1 cellular context compared by ENCODE assay signal in genomic region chr14:72844528-72844927, GRCh38.
TF ChIP-seq lines count a peak whose summit lies in the region.

No MANE protein-coding gene starts in this region.

TF ChIP-seq in SK-N-SH treated with all-trans-retinoic acid at 6 μM for 48 hours, 23 proteins besides CTCF, POLR2A, EP300 and RAD21 (continued from another document):
- TF ChIP-seq TSHZ2 (CRISPR knock-in tag; IDR thresholded peaks at IDR 0.05) (no peak), ZFP30 (CRISPR knock-in tag; IDR thresholded peaks at IDR 0.05) (no peak), ZC3H10 (CRISPR knock-in tag; IDR thresholded peaks at IDR 0.05) (no peak), CSDC2 (CRISPR knock-in tag; IDR thresholded peaks at IDR 0.05) (no peak), CREB5 (CRISPR knock-in tag; IDR thresholded peaks at IDR 0.05; ENCODE audit: low read depth) (no peak), OSR1 (CRISPR knock-in tag; IDR thresholded peaks at IDR 0.05) (no peak), SNAI2 (CRISPR knock-in tag; IDR thresholded peaks at IDR 0.05) (no peak), PPARA (CRISPR knock-in tag; IDR thresholded peaks at IDR 0.05; ENCODE audit: borderline replicate concordance) (no peak), ZFP3 (CRISPR knock-in tag; IDR thresholded peaks at IDR 0.05) (no peak), POU6F1 (CRISPR knock-in tag; IDR thresholded peaks at IDR 0.05; ENCODE audit: borderline replicate concordance, low read depth) (no peak)
TF ChIP-seq in SK-N-SH treated with all-trans-retinoic acid at 6 μM for 48 hours: peak in this region for 0.
